23 cellular contexts compared by ENCODE assay signal in genomic region chr15:38662398-38662797, GRCh38.
A peak's percentile ranks its signal among the peaks of the same experiment; 100 is the strongest.
DNase-seq lines count a peak whose midpoint lies in the region.
"Had no signal": no experiment of that assay in that cellular context is flagged by ENCODE, and none has a peak within 500 bp of the region (broad histone marks: within the 10 kb centered on the region; RNA-seq: fewer than 3 reads in every experiment).

No MANE protein-coding gene starts in this region.

- no peaks in the 10 kb centered on the region for H3K9me2 ChIP-seq in Karpas-422 (replicated peaks; ENCODE audit: insufficient read depth, low read length)

- peak overlapping the region; percentile 42 for H3K27ac ChIP-seq in Karpas-422 (ENCODE audit: low read length)
- H3K27ac ChIP-seq: GM23248, neutrophil, sigmoid colon had no signal

- H3K4me1 Mint-ChIP-seq in activated naive CD4-positive, alpha-beta T cell treated with anti-CD3 and anti-CD28 coated beads, Interleukin-2, amount 50 U/mL, for 24 hours, result peaks cover 88% of the 10 kb centered on the region
- H3K4me1 Mint-ChIP-seq in activated T-helper 1 cell treated with anti-CD3 and anti-CD28 coated beads, Interleukin-12 subunit alpha, Interleukin-12 subunit beta, Interleukin-2, Interleukin-4 antibody, amounts not matched to agents 30 ng/mL and 10 ng/mL and 1 ng/mL, durations not matched to agents 14 hours and 24 hours and 36 hours (ENCODE audit: low read depth), result peaks cover 88% of the 10 kb centered on the region

- H3K27me3 ChIP-seq in Karpas-422 (ENCODE audit: low read length), result no peaks in the 10 kb centered on the region
- H3K27me3 ChIP-seq: neutrophil, sigmoid colon had no signal

- H3K27ac Mint-ChIP-seq in activated naive CD4-positive, alpha-beta T cell treated with anti-CD3 and anti-CD28 coated beads, Interleukin-2, amount 50 U/mL, for 24 hours, result peak overlapping the region; percentile 59
- peak overlapping the region; percentile 43 for H3K27ac Mint-ChIP-seq in activated T-helper 1 cell treated with anti-CD3 and anti-CD28 coated beads, Interleukin-12 subunit alpha, Interleukin-12 subunit beta, Interleukin-2, Interleukin-4 antibody, amounts not matched to agents 30 ng/mL and 10 ng/mL and 1 ng/mL, durations not matched to agents 14 hours and 24 hours and 36 hours
- H3K27ac Mint-ChIP-seq: progenitor cell of endocrine pancreas; stimulated activated naive CD8-positive, alpha-beta T cell treated with anti-CD3 and anti-CD28 coated beads, Interleukin-15, Interleukin-2, amounts not matched to agents 100 ng/mL and 50 ng/mL, for 24 hours had no signal

- peaks cover 50% of the 10 kb centered on the region for H3K4me1 ChIP-seq in Karpas-422 (ENCODE audit: low read length)
- H3K4me1 ChIP-seq: sigmoid colon had no signal

- H3K9me3 Mint-ChIP-seq in activated naive CD4-positive, alpha-beta T cell treated with anti-CD3 and anti-CD28 coated beads, Interleukin-2, amount 50 U/mL, for 24 hours, result peaks cover 6% of the 10 kb centered on the region
- H3K9me3 Mint-ChIP-seq in activated T-helper 1 cell treated with anti-CD3 and anti-CD28 coated beads, Interleukin-12 subunit alpha, Interleukin-12 subunit beta, Interleukin-2, Interleukin-4 antibody, amounts not matched to agents 30 ng/mL and 10 ng/mL and 1 ng/mL, durations not matched to agents 14 hours and 24 hours and 36 hours, result peaks cover 2% of the 10 kb centered on the region
- H3K9me3 Mint-ChIP-seq: stimulated activated naive CD8-positive, alpha-beta T cell treated with anti-CD3 and anti-CD28 coated beads, Interleukin-15, Interleukin-2, amounts not matched to agents 100 ng/mL and 50 ng/mL, for 24 hours had no signal

- no peaks in the 10 kb centered on the region for H3K27me3 Mint-ChIP-seq in activated naive CD4-positive, alpha-beta T cell treated with anti-CD3 and anti-CD28 coated beads, Interleukin-2, amount 50 U/mL, for 24 hours
- no peaks in the 10 kb centered on the region for H3K27me3 Mint-ChIP-seq in activated T-helper 1 cell treated with anti-CD3 and anti-CD28 coated beads, Interleukin-12 subunit alpha, Interleukin-12 subunit beta, Interleukin-2, Interleukin-4 antibody, amounts not matched to agents 30 ng/mL and 10 ng/mL and 1 ng/mL, durations not matched to agents 14 hours and 24 hours and 36 hours (ENCODE audit: insufficient read depth)
- H3K27me3 Mint-ChIP-seq: CD4-positive, alpha-beta memory T cell; stimulated activated naive CD8-positive, alpha-beta T cell treated with anti-CD3 and anti-CD28 coated beads, Interleukin-15, Interleukin-2, amounts not matched to agents 100 ng/mL and 50 ng/mL, for 24 hours had no signal

- peaks cover 3% of the 10 kb centered on the region for H3K36me3 Mint-ChIP-seq in activated naive CD4-positive, alpha-beta T cell treated with anti-CD3 and anti-CD28 coated beads, Interleukin-2, amount 50 U/mL, for 24 hours
- peaks cover 7% of the 10 kb centered on the region for H3K36me3 Mint-ChIP-seq in activated T-helper 1 cell treated with anti-CD3 and anti-CD28 coated beads, Interleukin-12 subunit alpha, Interleukin-12 subunit beta, Interleukin-2, Interleukin-4 antibody, amounts not matched to agents 30 ng/mL and 10 ng/mL and 1 ng/mL, durations not matched to agents 14 hours and 24 hours and 36 hours (ENCODE audit: low read depth)
- H3K36me3 Mint-ChIP-seq: CD4-positive, alpha-beta memory T cell had no signal

- H3K4me3 ChIP-seq in Karpas-422 (ENCODE audit: low read length), result no peak overlapping the region
- H3K4me3 ChIP-seq: GM23248, K562, sigmoid colon had no signal

- no peak overlapping the region for H2AFZ ChIP-seq in Karpas-422 (ENCODE audit: low read length)
- H2AFZ ChIP-seq: GM23248 had no signal

- no peak overlapping the region for H3K9ac ChIP-seq in Karpas-422 (ENCODE audit: low read length)
- H3K9ac ChIP-seq: GM23248 had no signal

- no peak overlapping the region for H3K4me3 Mint-ChIP-seq in activated naive CD4-positive, alpha-beta T cell treated with anti-CD3 and anti-CD28 coated beads, Interleukin-2, amount 50 U/mL, for 24 hours
- no peak overlapping the region for H3K4me3 Mint-ChIP-seq in activated T-helper 1 cell treated with anti-CD3 and anti-CD28 coated beads, Interleukin-12 subunit alpha, Interleukin-12 subunit beta, Interleukin-2, Interleukin-4 antibody, amounts not matched to agents 30 ng/mL and 10 ng/mL and 1 ng/mL, durations not matched to agents 14 hours and 24 hours and 36 hours
- H3K4me3 Mint-ChIP-seq: stimulated activated naive CD8-positive, alpha-beta T cell treated with anti-CD3 and anti-CD28 coated beads, Interleukin-15, Interleukin-2, amounts not matched to agents 100 ng/mL and 50 ng/mL, for 24 hours had no signal

- intact Hi-C loops in activated T-helper 1 cell treated with anti-CD3 and anti-CD28 coated beads, Interleukin-12 subunit alpha, Interleukin-12 subunit beta, Interleukin-2, Interleukin-4 antibody, amounts not matched to agents 30 ng/mL and 10 ng/mL and 1 ng/mL, durations not matched to agents 14 hours and 24 hours and 36 hours (cut with micrococcal nuclease), result loop anchor here (1.0 kb wide), 1 partner anchor 8 kb away; no protein-coding TSS in a partner anchor

- DNase-seq in activated naive CD4-positive, alpha-beta T cell treated with anti-CD3 and anti-CD28 coated beads, Interleukin-2, amount 50 U/mL, for 16 hours, result no peak
- DNase-seq in Karpas-422, result no peak
- no peak for DNase-seq in activated T-helper 1 cell treated with anti-CD3 and anti-CD28 coated beads, Interleukin-12 subunit alpha, Interleukin-12 subunit beta, Interleukin-2, Interleukin-4 antibody, amounts not matched to agents 30 ng/mL and 10 ng/mL and 1 ng/mL, durations not matched to agents 14 hours and 24 hours and 36 hours (ENCODE audit: low spot score)
- DNase-seq in Kasumi-1 (lab: John Stamatoyannopoulos, UW), result no peak
- DNase-seq in OCI-M1 (lab: John Stamatoyannopoulos, UW), result no peak
- no peak for DNase-seq in NCI-H2171 treated with DMSO at 0.1 percent for 48 hours (lab: John Stamatoyannopoulos, UW)
- DNase-seq: activated CD4-positive, CD25-positive, alpha-beta regulatory T cell treated with anti-CD3 and anti-CD28 coated beads, Interleukin-2, amount 50 U/mL, for 72 hours; activated effector memory CD4-positive, alpha-beta T cell treated with Interleukin-2 at 50 U/mL for 16 hours; CD4-positive, alpha-beta memory T cell; effector CD8-positive, alpha-beta T cell; erythroblast; GM23248; head of caudate nucleus; mammary epithelial cell; NCI-H1694; NCI-H2171; NCI-H524 treated with DMSO at 0.1 percent for 48 hours; sigmoid colon had no signal

- H3K36me3 ChIP-seq in Karpas-422 (ENCODE audit: insufficient read depth, low read length), result no peaks in the 10 kb centered on the region
- H3K36me3 ChIP-seq: neutrophil, sigmoid colon had no signal

- no peak overlapping the region for H3K4me2 ChIP-seq in Karpas-422 (ENCODE audit: low read depth, low read length, poor library complexity, severe bottlenecking)

- no peaks in the 10 kb centered on the region for H3K79me2 ChIP-seq in Karpas-422 (ENCODE audit: low read length)

- H3K9me3 ChIP-seq in Karpas-422 (ENCODE audit: low read length), result no peaks in the 10 kb centered on the region
- H3K9me3 ChIP-seq: neutrophil, sigmoid colon had no signal

- H4K20me1 ChIP-seq in Karpas-422 (ENCODE audit: insufficient read depth, low read depth, low read length), result no peaks in the 10 kb centered on the region
